In the genomic region with DNA sequence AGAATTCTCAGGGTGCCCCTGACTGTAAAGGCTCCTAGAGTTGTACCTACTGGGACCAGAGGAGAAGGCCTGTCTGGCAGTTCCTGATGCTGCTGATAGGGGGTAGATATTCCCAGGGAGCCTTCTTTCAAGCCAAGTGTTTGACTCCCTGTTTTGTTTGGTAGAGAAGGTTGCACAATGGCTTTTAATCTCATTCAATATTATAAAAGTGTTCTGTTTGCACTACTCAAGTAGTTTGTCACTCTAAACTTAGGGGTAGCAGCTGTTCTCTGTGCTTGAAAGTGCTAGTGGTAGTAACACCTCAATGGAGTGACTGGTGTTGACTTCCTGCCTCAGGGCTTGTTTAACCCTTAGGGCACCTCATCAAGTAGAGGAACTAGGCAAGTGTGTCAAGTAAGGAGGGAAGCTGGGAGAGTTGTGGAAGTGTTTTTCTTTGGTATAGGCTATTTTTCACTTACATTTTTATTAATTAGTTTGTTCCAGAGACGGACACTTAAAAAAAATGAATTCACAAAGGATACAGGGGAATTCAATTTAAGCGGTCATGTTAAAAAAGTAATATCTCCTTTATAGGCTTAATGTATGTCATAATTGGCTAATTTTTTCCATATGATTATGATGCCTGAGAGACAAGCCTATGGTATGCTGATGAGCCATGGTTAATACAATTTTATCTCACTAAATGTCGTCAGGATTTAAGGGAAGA, we compare ENCODE assay signal across 8 cellular contexts. TPM values are rescaled to one million over a fixed set of nuclear protein-coding genes. Genes with fewer than 3 reads are reported as not detected.
DNase-seq lines count a peak whose midpoint lies in the region; ATAC-seq and TF ChIP-seq lines count a peak whose summit lies in the region.

No MANE protein-coding gene starts in this region.

- H2AFZ ChIP-seq in Karpas-422 (ENCODE audit: low read length), result no peak overlapping the region

- H3K9me3 ChIP-seq in CD8-positive, alpha-beta T cell (ENCODE audit: low read length), result no peaks in the 10 kb centered on the region
- no peaks in the 10 kb centered on the region for H3K9me3 ChIP-seq in Karpas-422 (ENCODE audit: low read length)
- H3K9me3 ChIP-seq in naive thymus-derived CD4-positive, alpha-beta T cell (ENCODE audit: control insufficient read depth in 2 of 3, low read length in 3 of 3), result no peaks in the 10 kb centered on the region

- H3K27ac Mint-ChIP-seq in CD8-positive, alpha-beta T cell, result peak overlapping the region; percentile 66
- H3K27ac Mint-ChIP-seq in naive thymus-derived CD4-positive, alpha-beta T cell, result peak overlapping the region; percentile 23 to 90 (median 73)

- in situ Hi-C loops in brain microvascular endothelial cell (cut with HindIII; ENCODE audit: low pct_ligation_motif_present, low sequenced_read_pairs), result no loop called here

- no peak overlapping the region for H3K9ac ChIP-seq in Karpas-422 (ENCODE audit: low read length)

- H3K4me1 Mint-ChIP-seq in CD8-positive, alpha-beta T cell (ENCODE audit: low read depth), result peaks cover 35% of the 10 kb centered on the region
- peaks cover 10 to 43% (median 30%) of the 10 kb centered on the region in 7 donors for H3K4me1 Mint-ChIP-seq in naive thymus-derived CD4-positive, alpha-beta T cell

- intact Hi-C loops in CD8-positive, alpha-beta T cell (cut with DNase I, micrococcal nuclease), result loop anchor here (2.0 to 5.0 kb wide), 2 partner anchors 29 to 38 kb away; partner anchors contain the start of gene BICRAL (in 1 of the 2)
- intact Hi-C loops in naive thymus-derived CD4-positive, alpha-beta T cell (cut with micrococcal nuclease), result loop anchor here in 1 of 2 donors (2.0 kb wide), 1 partner anchor 35 kb away; no protein-coding TSS in a partner anchor

- no peaks in the 10 kb centered on the region for H4K20me1 ChIP-seq in Karpas-422 (ENCODE audit: insufficient read depth, low read depth, low read length)

- H3K27me3 Mint-ChIP-seq in CD8-positive, alpha-beta T cell (ENCODE audit: low read depth), result no peaks in the 10 kb centered on the region
- H3K27me3 Mint-ChIP-seq in naive thymus-derived CD4-positive, alpha-beta T cell, result no peaks in the 10 kb centered on the region

- H3K9me2 ChIP-seq in Karpas-422 (replicated peaks; ENCODE audit: insufficient read depth, low read length), result no peaks in the 10 kb centered on the region

- no peak overlapping the region for H3K4me2 ChIP-seq in Karpas-422 (ENCODE audit: low read depth, low read length, poor library complexity, severe bottlenecking)

- CTCF ChIA-PET in CD8-positive, alpha-beta T cell (lab: Charles Lee), result interaction anchor here (1.1 kb wide), 1 partner anchor 96 kb away, joined by 3 read pairs; no protein-coding TSS in a partner anchor
- CTCF ChIA-PET in naive thymus-derived CD4-positive, alpha-beta T cell (lab: Charles Lee), result interaction anchor here (0.8 kb wide), 1 partner anchor 37 kb away, joined by 3 read pairs; no protein-coding TSS in a partner anchor

- peaks cover 13% of the 10 kb centered on the region for H3K4me1 ChIP-seq in CD8-positive, alpha-beta T cell (ENCODE audit: insufficient read depth, low read length)
- peaks cover 11% of the 10 kb centered on the region for H3K4me1 ChIP-seq in Karpas-422 (ENCODE audit: low read length)
- H3K4me1 ChIP-seq in naive thymus-derived CD4-positive, alpha-beta T cell (ENCODE audit: control insufficient read depth in 2 of 2, insufficient read depth in 2 of 2, low read length in 2 of 2), result peaks cover 0 to 6% of the 10 kb centered on the region in 2 donors

- TF ChIP-seq CTCF in CD8-positive, alpha-beta T cell (IDR thresholded peaks at IDR 0.05), result no peak
- TF ChIP-seq CTCF in brain microvascular endothelial cell (IDR thresholded peaks at IDR 0.05; ENCODE audit: low read depth, low read length, missing control alignments), result peak; percentile 40

- no peak overlapping the region for H3K4me3 ChIP-seq in CD8-positive, alpha-beta T cell (ENCODE audit: low read depth, low read length)
- H3K4me3 ChIP-seq in Karpas-422 (ENCODE audit: low read length) (no peak overlapping the region), brain microvascular endothelial cell (ENCODE audit: low read depth, low read length) (no peak overlapping the region)
- H3K4me3 ChIP-seq in naive thymus-derived CD4-positive, alpha-beta T cell (ENCODE audit: low read length), result no peak overlapping the region

- peak in 2 of 7 experiments; percentile 7 to 27 for DNase-seq in CD8-positive, alpha-beta T cell
- DNase-seq in Karpas-422, result peak; percentile 45
- DNase-seq in brain microvascular endothelial cell, result no peak
- peak in 7 of 9 donors; percentile 15 to 51 (median 42) for DNase-seq in naive thymus-derived CD4-positive, alpha-beta T cell
- no peak for DNase-seq in middle frontal gyrus (ENCODE audit: extremely low spot score, low spot score)

- no peaks in the 10 kb centered on the region for H3K27me3 ChIP-seq in CD8-positive, alpha-beta T cell (ENCODE audit: insufficient read depth, low read length)
- no peaks in the 10 kb centered on the region for H3K27me3 ChIP-seq in Karpas-422 (ENCODE audit: low read length)
- H3K27me3 ChIP-seq in brain microvascular endothelial cell (replicated peaks), result no peaks in the 10 kb centered on the region
- H3K27me3 ChIP-seq in naive thymus-derived CD4-positive, alpha-beta T cell (ENCODE audit: control insufficient read depth in 2 of 2, insufficient read depth in 2 of 2, low read length in 2 of 2), result no peaks in the 10 kb centered on the region

- H3K9me3 Mint-ChIP-seq in CD8-positive, alpha-beta T cell, result no peaks in the 10 kb centered on the region
- H3K9me3 Mint-ChIP-seq in naive thymus-derived CD4-positive, alpha-beta T cell, result no peaks in the 10 kb centered on the region

- peak; percentile 85 for ATAC-seq in CD8-positive, alpha-beta T cell
- peak; percentile 76 for ATAC-seq in naive thymus-derived CD4-positive, alpha-beta T cell
- ATAC-seq in GM19455 (IDR thresholded peaks at IDR 0.05; ENCODE audit: unreplicated experiment) (no peak), GM18502 (IDR thresholded peaks at IDR 0.05; ENCODE audit: poor library complexity, unreplicated experiment) (no peak), GM21367 (IDR thresholded peaks at IDR 0.05; ENCODE audit: unreplicated experiment) (no peak)

- peaks cover 26% of the 10 kb centered on the region for H3K36me3 Mint-ChIP-seq in CD8-positive, alpha-beta T cell
- H3K36me3 Mint-ChIP-seq in naive thymus-derived CD4-positive, alpha-beta T cell, result peaks cover 0 to 10% (median 6%) of the 10 kb centered on the region in 5 donors

- peaks cover 5% of the 10 kb centered on the region; the same call in 1 of the 2 replicates for H3K79me2 ChIP-seq in Karpas-422 (ENCODE audit: low read length)

- no peak overlapping the region for H3K4me3 Mint-ChIP-seq in CD8-positive, alpha-beta T cell
- peak overlapping the region in 6 of 10 donors; percentile 6 to 55 (median 36) for H3K4me3 Mint-ChIP-seq in naive thymus-derived CD4-positive, alpha-beta T cell

- no peak overlapping the region for H3K27ac ChIP-seq in CD8-positive, alpha-beta T cell (ENCODE audit: low read depth, low read length)
- H3K27ac ChIP-seq in Karpas-422 (ENCODE audit: low read length) (no peak overlapping the region), brain microvascular endothelial cell (no peak overlapping the region)
- no peak overlapping the region for H3K27ac ChIP-seq in naive thymus-derived CD4-positive, alpha-beta T cell (ENCODE audit: low read depth, low read length)

- H3K36me3 ChIP-seq in CD8-positive, alpha-beta T cell (ENCODE audit: insufficient read depth, low read length), result peaks cover 3% of the 10 kb centered on the region
- H3K36me3 ChIP-seq in Karpas-422 (ENCODE audit: insufficient read depth, low read length), result 0 out of 2 replicates have a peak, but pooled peaks cover 6% of the 10 kb centered on the region
- H3K36me3 ChIP-seq in brain microvascular endothelial cell (replicated peaks), result no peaks in the 10 kb centered on the region
- peaks cover 0 to 18% (median 0%) of the 10 kb centered on the region in 3 experiments for H3K36me3 ChIP-seq in naive thymus-derived CD4-positive, alpha-beta T cell (ENCODE audit: control insufficient read depth in 2 of 3, insufficient read depth in 3 of 3, low read length in 3 of 3)

- POLR2A ChIA-PET in CD8-positive, alpha-beta T cell (lab: Charles Lee), result interaction anchor here (0.7 to 1.0 kb wide), 2 partner anchors 35 to 49 kb away, joined by 3 to 4 read pairs; no protein-coding TSS in a partner anchor
- POLR2A ChIA-PET in naive thymus-derived CD4-positive, alpha-beta T cell (lab: Charles Lee), result interaction anchor here (0.8 to 3.8 kb wide), 3 partner anchors 37 to 73 kb away, joined by 3 to 20 read pairs (median 4); partner anchors contain the start of gene TBCC

RNA-seq across cellular contexts. Expression of gene BICRAL, which starts 38.1 kb away (rescaled TPM):
- 10 to 100 TPM; 14.4 to 14.8 TPM for total RNA-seq in CD8-positive, alpha-beta T cell
- total RNA-seq in Karpas-422 (2014; rRNA removed; shearing (Covaris generic); ENCODE audit: low replicate concordance), result 8.8 and 16.8 TPM in 2 replicates
- 10 to 100 TPM; 26.2 to 35.5 (median 31.8) TPM for total RNA-seq in naive thymus-derived CD4-positive, alpha-beta T cell
- 1 to 10 TPM; 2.4 to 5.0 TPM for polyA plus RNA-seq in naive thymus-derived CD4-positive, alpha-beta T cell

RNA-seq across cellular contexts. Expression of gene RPL7L1, which starts 59.5 kb away (rescaled TPM):
- total RNA-seq in CD8-positive, alpha-beta T cell, result 10 to 100 TPM; 67.9 to 68.6 TPM
- 97.6 and 104 TPM in 2 replicates for total RNA-seq in Karpas-422 (2014; rRNA removed; shearing (Covaris generic); ENCODE audit: low replicate concordance)
- 10 to 100 TPM; 65.6 to 91.7 (median 78.1) TPM for total RNA-seq in naive thymus-derived CD4-positive, alpha-beta T cell
- 10 to 100 TPM; 71.4 to 90.7 TPM for polyA plus RNA-seq in naive thymus-derived CD4-positive, alpha-beta T cell

Comparison
In these comparisons a context has a peak if more than half of its experiments do, and no peak if none do; other contexts are left out.
1. ATAC-seq: peak in CD8-positive, alpha-beta T cell (single experiment) and naive thymus-derived CD4-positive, alpha-beta T cell (single experiment); none in GM19455 (single experiment), GM18502 (single experiment) and GM21367 (single experiment).
2. DNase-seq: peak in Karpas-422 (single experiment) and naive thymus-derived CD4-positive, alpha-beta T cell (7 of 9); none in brain microvascular endothelial cell (single experiment) and middle frontal gyrus (single experiment).